Comparison of ENCODE assay signal across 9 cellular contexts in the genomic region with DNA sequence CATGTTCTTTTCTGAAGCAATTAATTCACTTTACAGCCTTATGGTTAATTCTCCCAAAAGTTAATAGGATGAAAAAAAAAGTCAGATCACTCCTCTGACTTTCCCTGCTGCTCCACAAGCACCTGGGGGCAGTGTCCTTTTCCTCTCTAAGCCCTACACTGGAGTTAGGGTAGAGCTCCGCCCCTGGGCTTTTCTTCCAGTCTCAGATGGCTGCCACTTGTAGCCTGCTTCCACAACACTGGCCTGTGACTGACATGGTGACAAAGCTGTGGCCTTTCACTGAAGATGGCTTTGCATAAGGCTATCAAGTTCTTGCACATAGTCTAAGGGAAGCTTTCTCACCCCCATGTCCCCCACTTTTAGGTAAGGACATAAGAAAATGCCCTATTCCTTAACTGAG. TPM values are rescaled to one million over a fixed set of nuclear protein-coding genes. Genes with fewer than 3 reads are reported as not detected.
DNase-seq lines count a peak whose midpoint lies in the region; ATAC-seq and TF ChIP-seq lines count a peak whose summit lies in the region.
"Had no signal": no experiment of that assay in that cellular context is flagged by ENCODE, and none has a peak within 500 bp of the region (broad histone marks: within the 10 kb centered on the region; RNA-seq: fewer than 3 reads in every experiment).

No MANE protein-coding gene starts in this region.

- no peak overlapping the region for H3K14ac ChIP-seq in trophoblast cell (ENCODE audit: low read length)

- H3K23ac ChIP-seq in trophoblast cell (ENCODE audit: low read length), result no peak overlapping the region

- H2AFZ ChIP-seq in Karpas-422 (ENCODE audit: low read length), result peak overlapping the region; percentile 100
- H2AFZ ChIP-seq in trophoblast cell (ENCODE audit: insufficient read depth, low read length, poor library complexity), result no peak overlapping the region

- peak overlapping the region; percentile 17 for H4K8ac ChIP-seq in trophoblast cell (ENCODE audit: low read depth, low read length)

- peak; percentile 74 for ATAC-seq in WTC11
- ATAC-seq in HG02642 (IDR thresholded peaks at IDR 0.05; ENCODE audit: poor library complexity, unreplicated experiment), result no peak

- H3K4me2 ChIP-seq in Karpas-422 (ENCODE audit: low read depth, low read length, poor library complexity, severe bottlenecking) (peak overlapping the region; percentile 84), trophoblast cell (ENCODE audit: low read length) (no peak overlapping the region)

- peak overlapping the region; percentile 51 for H3K27ac Mint-ChIP-seq in WTC11

- H3K9ac ChIP-seq in Karpas-422 (ENCODE audit: low read length) (peak overlapping the region; percentile 82), trophoblast cell (ENCODE audit: low read length) (no peak overlapping the region)

- H2BK12ac ChIP-seq in trophoblast cell (ENCODE audit: low read length), result no peak overlapping the region

- no peak overlapping the region for H4K12ac ChIP-seq in trophoblast cell (ENCODE audit: low read depth, low read length)

- DNase-seq in NCI-H1436 (lab: John Stamatoyannopoulos, UW), result peak; percentile 5
- DNase-seq in NCI-H1436 treated with DMSO at 0.1 percent for 48 hours (lab: John Stamatoyannopoulos, UW), result no peak
- DNase-seq in Karpas-422, result peak; percentile 73
- peak; percentile 75 for DNase-seq in WTC11 (ENCODE audit: low spot score)
- peak in 1 of 2 donors; percentile 30 for DNase-seq in trophoblast cell
- DNase-seq in AG08396 (ENCODE audit: low spot score), result no peak
- DNase-seq in retina, result no peak

- H3K4me3 ChIP-seq in Karpas-422 (ENCODE audit: low read length) (peak overlapping the region; percentile 95; the same call in 1 of the 2 replicates), trophoblast cell (ENCODE audit: low read depth, low read length) (no peak overlapping the region)

- H3K9me2 ChIP-seq in Karpas-422 (replicated peaks; ENCODE audit: insufficient read depth, low read length), result no peaks in the 10 kb centered on the region

- H4K91ac ChIP-seq in trophoblast cell (ENCODE audit: low read depth, low read length), result no peak overlapping the region

- no peak overlapping the region for H2BK120ac ChIP-seq in trophoblast cell (ENCODE audit: insufficient read depth, low read length, poor library complexity)

- H2AK5ac ChIP-seq in trophoblast cell (ENCODE audit: low read length), result no peak overlapping the region

- H3K4me3 Mint-ChIP-seq in WTC11, result peak overlapping the region; percentile 54

- no peaks in the 10 kb centered on the region for H3K36me3 ChIP-seq in Karpas-422 (ENCODE audit: insufficient read depth, low read length)
- H3K36me3 ChIP-seq in trophoblast cell (ENCODE audit: control insufficient read depth in 1 of 2, insufficient read depth in 2 of 2, low read length in 2 of 2), result no peaks in the 10 kb centered on the region
- H3K36me3 ChIP-seq: neutrophil had no signal

- no CpG with 5 or more reads among the region's 1 CpG for WGBS in trophoblast cell (ENCODE audit: extremely low coverage, insufficient coverage, insufficient read length)

- no peaks in the 10 kb centered on the region for H3K9me3 ChIP-seq in Karpas-422 (ENCODE audit: low read length)
- H3K9me3 ChIP-seq in trophoblast cell (ENCODE audit: insufficient read depth, low read depth, low read length), result no peaks in the 10 kb centered on the region
- H3K9me3 ChIP-seq: neutrophil had no signal

- no peaks in the 10 kb centered on the region for H3K27me3 Mint-ChIP-seq in WTC11 (ENCODE audit: low read depth)

- no peaks in the 10 kb centered on the region for H3K9me3 Mint-ChIP-seq in WTC11

- H3K18ac ChIP-seq in trophoblast cell (ENCODE audit: low read length), result no peak overlapping the region

- peaks cover 25% of the 10 kb centered on the region for H3K4me1 Mint-ChIP-seq in WTC11

- peaks cover 31% of the 10 kb centered on the region for H3K4me1 ChIP-seq in Karpas-422 (ENCODE audit: low read length)
- peaks cover 12 to 14% of the 10 kb centered on the region in 2 experiments for H3K4me1 ChIP-seq in trophoblast cell (ENCODE audit: control insufficient read depth in 1 of 2, insufficient read depth in 2 of 2, low read length in 2 of 2)

- CTCF ChIA-PET in WTC11 (lab: Charles Lee), result interaction anchor here (0.5 to 3.3 kb wide), 14 partner anchors 9 to 315 kb away, joined by 3 to 88 read pairs (median 4); a partner anchor contains a TSS

- H3K79me1 ChIP-seq in trophoblast cell (ENCODE audit: low read length), result peaks cover 5% of the 10 kb centered on the region

- H4K20me1 ChIP-seq in Karpas-422 (ENCODE audit: insufficient read depth, low read depth, low read length), result no peaks in the 10 kb centered on the region

- POLR2A ChIA-PET in WTC11 (lab: Charles Lee), result interaction anchor here (0.8 to 2.6 kb wide), 2 partner anchors 9 to 107 kb away, joined by 7 to 31 read pairs; a partner anchor contains a TSS

- no peak for TF ChIP-seq CTCF in WTC11 (IDR thresholded peaks at IDR 0.05)

- H3K4ac ChIP-seq in trophoblast cell (ENCODE audit: low read depth, low read length), result no peak overlapping the region

- no peak overlapping the region for H2BK5ac ChIP-seq in trophoblast cell (ENCODE audit: low read depth, low read length, poor library complexity)

- H3K79me2 ChIP-seq in Karpas-422 (ENCODE audit: low read length) (peaks cover 11% of the 10 kb centered on the region), trophoblast cell (ENCODE audit: control insufficient read depth, insufficient read depth, low read length, poor library complexity) (peaks cover 2% of the 10 kb centered on the region)

- H3K27ac ChIP-seq in Karpas-422 (ENCODE audit: low read length), result peak overlapping the region; percentile 70
- no peak overlapping the region for H3K27ac ChIP-seq in trophoblast cell (ENCODE audit: low read depth, low read length)
- H3K27ac ChIP-seq: neutrophil had no signal

- H3K27me3 ChIP-seq in Karpas-422 (ENCODE audit: low read length), result no peaks in the 10 kb centered on the region
- H3K27me3 ChIP-seq in trophoblast cell (ENCODE audit: insufficient read depth, low read length), result no peaks in the 10 kb centered on the region
- H3K27me3 ChIP-seq: neutrophil had no signal

- H3K36me3 Mint-ChIP-seq in WTC11, result no peaks in the 10 kb centered on the region

TF ChIP-seq in WTC11, 78 proteins besides CTCF, POLR2A, EP300 and RAD21:
- TF ChIP-seq, protein P1, sequence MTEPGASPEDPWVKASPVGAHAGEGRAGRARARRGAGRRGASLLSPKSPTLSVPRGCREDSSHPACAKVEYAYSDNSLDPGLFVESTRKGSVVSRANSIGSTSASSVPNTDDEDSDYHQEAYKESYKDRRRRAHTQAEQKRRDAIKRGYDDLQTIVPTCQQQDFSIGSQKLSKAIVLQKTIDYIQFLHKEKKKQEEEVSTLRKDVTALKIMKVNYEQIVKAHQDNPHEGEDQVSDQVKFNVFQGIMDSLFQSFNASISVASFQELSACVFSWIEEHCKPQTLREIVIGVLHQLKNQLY (CRISPR knock-in tag; IDR thresholded peaks at IDR 0.05), result no peak

RNA-seq across cellular contexts. Expression of a gene that starts 1.3 kb away (rescaled TPM):
- total RNA-seq in Karpas-422 (2014; rRNA removed; shearing (Covaris generic); ENCODE audit: low replicate concordance), result 9.6 and 9.8 TPM in 2 replicates
- 6.6 to 8.6 TPM (median 7.0 TPM) in 3 replicates for total RNA-seq in WTC11 (2021)
- polyA plus RNA-seq in trophoblast cell (2013), result 9.2 and 9.8 TPM in 2 replicates

RNA-seq across cellular contexts. Expression of a gene that starts 9.0 kb away (rescaled TPM):
- 88.3 and 109 TPM in 2 replicates for total RNA-seq in Karpas-422 (2014; rRNA removed; shearing (Covaris generic); ENCODE audit: low replicate concordance)
- 115 to 122 TPM (median 118 TPM) in 3 replicates for total RNA-seq in WTC11 (2021)
- polyA plus RNA-seq in trophoblast cell (2013), result 52.8 and 55.6 TPM in 2 replicates

RNA-seq across cellular contexts. Expression of a gene that starts 27.2 kb away (rescaled TPM):
- not detected in 2 replicates for total RNA-seq in Karpas-422 (2014; rRNA removed; shearing (Covaris generic); ENCODE audit: low replicate concordance)
- total RNA-seq in WTC11 (2021), result 5.1 to 6.2 TPM (median 5.6 TPM) in 3 replicates
- polyA plus RNA-seq in trophoblast cell (2013), result 0.29 and 0.37 TPM in 2 replicates

Comparison
In these comparisons a context has a peak if more than half of its experiments do, and no peak if none do; other contexts are left out.
1. DNase-seq: peak in NCI-H1436 (single experiment), Karpas-422 (single experiment) and WTC11 (single experiment); none in NCI-H1436 treated with DMSO at 0.1 percent for 48 hours (single experiment), AG08396 (single experiment) and retina (single experiment).